In genomic region chr2:88897718-88898117, GRCh38 we compare ENCODE assay signal across 20 cellular contexts.
A peak's percentile ranks its signal among the peaks of the same experiment; 100 is the strongest.
DNase-seq lines count a peak whose midpoint lies in the region; ATAC-seq and TF ChIP-seq lines count a peak whose summit lies in the region.
"Had no signal": no experiment of that assay in that cellular context is flagged by ENCODE, and none has a peak within 500 bp of the region (broad histone marks: within the 10 kb centered on the region; RNA-seq: fewer than 3 reads in every experiment).

No MANE protein-coding gene starts in this region.

- H4K20me1 ChIP-seq in Loucy (ENCODE audit: insufficient read depth, low read length, poor library complexity, severe bottlenecking), result no peaks in the 10 kb centered on the region

- H3K4me3 ChIP-seq in Loucy (ENCODE audit: low read length, poor library complexity, severe bottlenecking) (no peak overlapping the region), left lung (no peak overlapping the region), gastrocnemius medialis (no peak overlapping the region)
- H3K4me3 ChIP-seq: neural progenitor cell, suprapubic skin had no signal

- peak overlapping the region; percentile 82 for H2AFZ ChIP-seq in Loucy (ENCODE audit: low read length)
- H2AFZ ChIP-seq: neural progenitor cell had no signal

- no peaks in the 10 kb centered on the region for H3K79me2 ChIP-seq in Loucy (ENCODE audit: insufficient read depth, low read length)

- H3K4me1 ChIP-seq in Loucy (ENCODE audit: insufficient read depth, low read length, poor library complexity, severe bottlenecking), result no peaks in the 10 kb centered on the region
- H3K4me1 ChIP-seq in left lung, result no peaks in the 10 kb centered on the region
- no peaks in the 10 kb centered on the region for H3K4me1 ChIP-seq in gastrocnemius medialis
- H3K4me1 ChIP-seq: neural progenitor cell, suprapubic skin had no signal

- no peaks in the 10 kb centered on the region for H3K36me3 ChIP-seq in Loucy (ENCODE audit: insufficient read depth, low read length)
- H3K36me3 ChIP-seq in left lung, result no peaks in the 10 kb centered on the region
- no peaks in the 10 kb centered on the region for H3K36me3 ChIP-seq in gastrocnemius medialis
- H3K36me3 ChIP-seq: suprapubic skin had no signal

- no peaks in the 10 kb centered on the region for H3K9me2 ChIP-seq in Loucy (replicated peaks; ENCODE audit: low read depth, low read length)

- H3K27ac ChIP-seq in left lung (no peak overlapping the region), gastrocnemius medialis (no peak overlapping the region)
- H3K27ac ChIP-seq: epithelial cell of prostate, HL-60, neural progenitor cell, RWPE1, suprapubic skin had no signal

- DNase-seq in GF-D8 (lab: John Stamatoyannopoulos, UW), result peak; percentile 6
- peak; percentile 3 for DNase-seq in OCI-M1 (lab: John Stamatoyannopoulos, UW)
- DNase-seq in left lung, result no peak
- DNase-seq in gastrocnemius medialis, result no peak
- DNase-seq in cerebellar nuclear complex (lab: John Stamatoyannopoulos, UW), result no peak
- DNase-seq: activated CD8-positive, alpha-beta T cell treated with anti-CD3 and anti-CD28 coated beads for 36 hours; activated T-cell treated with anti-CD3 and anti-CD28 coated beads, Interleukin-2, amount 50 U/mL, for 4 hours; Calu3; dermis blood vessel endothelial cell; IMR-90; NCI-H2171; stimulated activated CD4-positive, alpha-beta T cell treated with anti-CD3 and anti-CD28 coated beads, Interleukin-4, amount 100 ng/mL, for 4 hours had no signal

- ATAC-seq in left lung (peak; percentile 23), GM21786 (IDR thresholded peaks at IDR 0.05; ENCODE audit: unreplicated experiment) (no peak), gastrocnemius medialis (no peak), HG03280 (IDR thresholded peaks at IDR 0.05; ENCODE audit: unreplicated experiment) (no peak)
- ATAC-seq: activated CD8-positive, alpha-beta T cell treated with anti-CD3 and anti-CD28 coated beads for 36 hours; activated T-cell treated with anti-CD3 and anti-CD28 coated beads, Interleukin-2, amount 50 U/mL, for 4 hours had no signal

- no peak overlapping the region for H3K9ac ChIP-seq in Loucy (ENCODE audit: low read depth, low read length, poor library complexity, severe bottlenecking)
- H3K9ac ChIP-seq: neural progenitor cell had no signal

- in situ Hi-C loops in gastrocnemius medialis (cut with MboI; ENCODE audit: low sequenced_read_pairs in 4 of 4), result no loop called here

- no peak for TF ChIP-seq POLR2A in gastrocnemius medialis (IDR thresholded peaks at IDR 0.05)

- peak; percentile 32 for TF ChIP-seq CTCF in Loucy (conservative IDR thresholded peaks at IDR 0.05; ENCODE audit: low read length)
- no peak for TF ChIP-seq CTCF in left lung (IDR thresholded peaks at IDR 0.05)
- TF ChIP-seq CTCF in gastrocnemius medialis (IDR thresholded peaks at IDR 0.05 in 4 of 5, conservative IDR thresholded peaks at IDR 0.05 in 1 of 5), result no peak

- intact Hi-C loops in left lung (cut with DNase I) (no loop called here), gastrocnemius medialis (cut with DNase I; ENCODE audit: low total_unique reads) (no loop called here)

- no peaks in the 10 kb centered on the region for H3F3A ChIP-seq in Loucy (ENCODE audit: low read depth)

- H3K9me3 ChIP-seq in Loucy (ENCODE audit: insufficient read depth, low read depth, low read length) (no peaks in the 10 kb centered on the region), left lung (no peaks in the 10 kb centered on the region), gastrocnemius medialis (no peaks in the 10 kb centered on the region)
- H3K9me3 ChIP-seq: suprapubic skin had no signal

- no peaks in the 10 kb centered on the region for H3K27me3 ChIP-seq in Loucy (ENCODE audit: insufficient read depth, low read length, poor library complexity, severe bottlenecking)
- H3K27me3 ChIP-seq in left lung, result peaks cover 0 to 3% of the 10 kb centered on the region in 2 donors
- peaks cover 0 to 5% (median 3%) of the 10 kb centered on the region in 3 donors for H3K27me3 ChIP-seq in gastrocnemius medialis
- H3K27me3 ChIP-seq: neural progenitor cell had no signal

- H3K4me2 ChIP-seq in Loucy (ENCODE audit: low read depth, low read length, poor library complexity, severe bottlenecking), result no peak overlapping the region
- H3K4me2 ChIP-seq: neural progenitor cell had no signal

Comparison
In these comparisons a context has a peak if more than half of its experiments do, and no peak if none do; other contexts are left out.
1. DNase-seq: peak in GF-D8 (single experiment) and OCI-M1 (single experiment); none in left lung (0 of 2), gastrocnemius medialis (0 of 2) and cerebellar nuclear complex (0 of 2).